Comparison of ENCODE assay signal across 8 cellular contexts in the genomic region with DNA sequence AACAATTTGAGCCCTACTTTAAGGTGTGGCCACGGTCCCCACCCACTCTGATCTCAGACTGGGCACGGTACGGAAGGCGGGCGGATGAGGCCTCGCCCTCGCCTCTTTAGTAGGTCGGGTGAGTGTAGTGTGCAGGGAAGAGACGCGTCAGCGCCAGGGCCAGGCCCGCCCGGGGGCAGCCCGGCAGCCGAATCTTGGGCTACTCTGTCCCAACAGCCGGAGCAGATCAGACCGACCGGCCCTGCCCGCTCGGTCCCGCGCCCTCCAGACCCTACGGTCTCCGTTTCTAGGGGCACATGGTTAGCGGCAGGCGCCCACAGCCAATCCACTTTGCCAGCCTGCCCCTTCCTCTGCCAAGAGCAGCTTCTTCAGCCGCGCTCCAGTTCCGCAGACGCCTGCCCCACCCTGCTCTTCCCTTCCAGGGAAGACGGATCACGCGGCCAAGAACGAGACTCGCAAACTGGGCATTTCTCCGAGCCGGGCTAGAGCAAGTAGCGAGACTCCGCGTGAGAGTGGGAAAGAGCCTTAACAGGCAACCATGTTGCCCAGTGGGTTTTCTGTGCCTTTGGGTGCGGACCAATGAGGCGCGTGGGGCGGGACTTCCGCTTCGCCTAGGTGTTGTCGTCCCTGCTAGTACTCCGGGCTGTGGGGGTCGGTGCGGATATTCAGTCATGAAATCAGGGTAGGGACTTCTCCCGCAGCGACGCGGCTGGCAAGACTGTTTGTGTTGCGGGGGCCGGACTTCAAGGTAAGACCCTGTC. TPM values are rescaled to one million over a fixed set of nuclear protein-coding genes. Genes with fewer than 3 reads are reported as not detected.
DNase-seq lines count a peak whose midpoint lies in the region; ATAC-seq, FAIRE-seq and TF ChIP-seq lines count a peak whose summit lies in the region.

A gene with protein sequence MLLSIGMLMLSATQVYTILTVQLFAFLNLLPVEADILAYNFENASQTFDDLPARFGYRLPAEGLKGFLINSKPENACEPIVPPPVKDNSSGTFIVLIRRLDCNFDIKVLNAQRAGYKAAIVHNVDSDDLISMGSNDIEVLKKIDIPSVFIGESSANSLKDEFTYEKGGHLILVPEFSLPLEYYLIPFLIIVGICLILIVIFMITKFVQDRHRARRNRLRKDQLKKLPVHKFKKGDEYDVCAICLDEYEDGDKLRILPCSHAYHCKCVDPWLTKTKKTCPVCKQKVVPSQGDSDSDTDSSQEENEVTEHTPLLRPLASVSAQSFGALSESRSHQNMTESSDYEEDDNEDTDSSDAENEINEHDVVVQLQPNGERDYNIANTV (plus strand): TSS at position 610 of the 761 bp plus-strand sequence. CDS start 32,812 bp downstream, outside the sequence.

- peak within 1 kb of the TSS; percentile 100 for H3K27ac ChIP-seq in psoas muscle
- H3K27ac ChIP-seq in urinary bladder (ENCODE audit: low read depth) = peak within 1 kb of the TSS; percentile 98

- ATAC-seq in HG02973 (IDR thresholded peaks at IDR 0.05; ENCODE audit: unreplicated experiment) = peak; percentile 91
- peak; percentile 97 for ATAC-seq in left ventricle myocardium superior
- peak; percentile 92 to 95 (median 94) for ATAC-seq in psoas muscle

- H3K4me3 ChIP-seq in psoas muscle (peak within 1 kb of the TSS; percentile 95), urinary bladder (ENCODE audit: low read depth, low read length) (peak within 1 kb of the TSS; percentile 63)

- peak; percentile 73 for DNase-seq in GM18507 (ENCODE audit: extremely low spot score, insufficient read length, low read depth)
- peak; percentile 85 to 87 for DNase-seq in NCI-H1930 (lab: John Stamatoyannopoulos, UW)
- DNase-seq in anterior cingulate cortex (lab: John Stamatoyannopoulos, UW) = peak; percentile 83 to 100 (median 97)
- DNase-seq in left ventricle myocardium superior = peak; percentile 98
- DNase-seq in psoas muscle = peak; percentile 98

- FAIRE-seq in GM18507 (lab: Jason Lieb, UNC) = peak; percentile 94

- H3K36me3 ChIP-seq in psoas muscle (ENCODE audit: insufficient read depth in 1 of 2, low read depth in 1 of 2) (no peaks in the 10 kb centered on the region), urinary bladder (ENCODE audit: insufficient read depth) (no peaks in the 10 kb centered on the region)

- no peak for TF ChIP-seq CTCF in psoas muscle (IDR thresholded peaks at IDR 0.05)

- H3K4me1 ChIP-seq in psoas muscle = peaks cover 45% of the 10 kb centered on the region
- H3K4me1 ChIP-seq in urinary bladder (ENCODE audit: insufficient read depth) = no peaks in the 10 kb centered on the region

- H3K27me3 ChIP-seq in psoas muscle (ENCODE audit: insufficient read depth in 3 of 3, low read length in 2 of 3) = no peaks in the 10 kb centered on the region

- 0% methylated on average over 55 to 56 of the region's 56 CpGs for WGBS in psoas muscle, 3 donors
- under 1% methylated on average over 56 of the region's 56 CpGs for WGBS in urinary bladder

- intact Hi-C loops in T-helper 2 cell treated with Interferon-gamma antibody and Interleukin-4, amounts not matched to agents 100 ng/mL and 5 ng/mL, for 36 hours (cut with micrococcal nuclease) = loop anchor here (1.0 to 5.0 kb wide), 7 partner anchors 60 to 950 kb away; partner anchors contain the start of genes COMMD2, EIF2A, HPS3 and PFN2
- intact Hi-C loops in left ventricle myocardium superior (cut with micrococcal nuclease) = no loop called here
- intact Hi-C loops in psoas muscle (cut with DNase I) = loop anchor here in 1 of 2 donors (5.0 kb wide), 2 partner anchors 60 to 735 kb away; partner anchors contain the start of genes COMMD2, EIF2A and SERP1

- H3K9me3 ChIP-seq in psoas muscle = no peaks in the 10 kb centered on the region

RNA-seq across cellular contexts. Expression of the gene that starts here (rescaled TPM):
- total RNA-seq in T-helper 2 cell treated with Interferon-gamma antibody and Interleukin-4, amounts not matched to agents 100 ng/mL and 5 ng/mL, for 36 hours = 36.3 and 41.2 TPM in 2 replicates
- 51.2 TPM for total RNA-seq in left ventricle myocardium superior
- 10 to 100 TPM; 39.8 to 51.0 (median 43.9) TPM for total RNA-seq in psoas muscle
- 10 to 100 TPM; 21.7 to 44.0 (median 32.9) TPM for polyA plus RNA-seq in psoas muscle
- 162 TPM for total RNA-seq in urinary bladder
- polyA plus RNA-seq in urinary bladder = 74.8 TPM

Comparison
In these comparisons a context has a peak if more than half of its experiments do, and no peak if none do; other contexts are left out.
1. Peak in every context shown above with its lines: DNase-seq, ATAC-seq, H3K4me3 ChIP-seq and H3K27ac ChIP-seq.